8 cellular contexts compared by ENCODE assay signal in genomic region chr14:49896272-49896671, GRCh38. TPM values are rescaled to one million over a fixed set of nuclear protein-coding genes. Genes with fewer than 3 reads are reported as not detected.
A peak's percentile ranks its signal among the peaks of the same experiment; 100 is the strongest.
DNase-seq lines count a peak whose midpoint lies in the region; ATAC-seq and TF ChIP-seq lines count a peak whose summit lies in the region.
"Not testable (repeated sequence)": the region's sequence is repeated elsewhere in the genome, so short reads cannot be mapped to it uniquely, and the experiment has no call there.

No MANE protein-coding gene starts in this region.

- H3K4me2 ChIP-seq in H9 (ENCODE audit: insufficient read depth, insufficient read length, low read length) = not testable (repeated sequence)

- H3K27ac Mint-ChIP-seq in H9 = peak overlapping the region in 1 of 3 experiments; percentile 17; a peak in 1 of 7 replicates
- H3K27ac Mint-ChIP-seq in activated T-helper 2 cell treated with anti-CD3 and anti-CD28 coated beads, Interferon-gamma antibody, Interleukin-2, Interleukin-4, amounts not matched to agents 10 μg/mL and 5 μg/mL and 100 μg/mL, durations not matched to agents 14 hours and 24 hours and 36 hours = peak overlapping the region; percentile 99
- not testable (repeated sequence) for H3K27ac Mint-ChIP-seq in nephron progenitor cell
- H3K27ac Mint-ChIP-seq in stimulated activated naive CD8-positive, alpha-beta T cell treated with anti-CD3 and anti-CD28 coated beads, Interleukin-15, Interleukin-2, amounts not matched to agents 100 ng/mL and 50 ng/mL, for 24 hours = peak overlapping the region; percentile 99

- H3K9ac ChIP-seq in H9 (ENCODE audit: extremely low read depth, insufficient read length, low read length); iPS-15b (ENCODE audit: low read depth, low read length): not testable (repeated sequence)

- not testable (repeated sequence) for H3K9me3 ChIP-seq in H9 (ENCODE audit: control insufficient read depth, low read depth, low read length); Panc1 (ENCODE audit: control insufficient read depth, insufficient read depth, low read depth, low read length); iPS-15b (ENCODE audit: control insufficient read depth, insufficient read depth, low read length)

- H4K8ac ChIP-seq in H9 (replicated peaks; ENCODE audit: insufficient read length, low read depth, low read length) = not testable (repeated sequence)

- H3K79me2 ChIP-seq in H9 (ENCODE audit: insufficient read depth, low read length) = peaks cover 20% of the 10 kb centered on the region; the same call in 1 of the 2 replicates

- H3K23me2 ChIP-seq in H9 (ENCODE audit: insufficient read length, low read depth, low read length, poor library complexity, severe bottlenecking) = not testable (repeated sequence)

- H3K27me3 Mint-ChIP-seq in H9 (ENCODE audit: low read depth); activated T-helper 2 cell treated with anti-CD3 and anti-CD28 coated beads, Interferon-gamma antibody, Interleukin-2, Interleukin-4, amounts not matched to agents 10 μg/mL and 5 μg/mL and 100 μg/mL, durations not matched to agents 14 hours and 24 hours and 36 hours (ENCODE audit: low read depth); nephron progenitor cell (ENCODE audit: low read depth, poor library complexity); stimulated activated naive CD8-positive, alpha-beta T cell treated with anti-CD3 and anti-CD28 coated beads, Interleukin-15, Interleukin-2, amounts not matched to agents 100 ng/mL and 50 ng/mL, for 24 hours: not testable (repeated sequence)

- CTCF ChIA-PET in Panc1 (lab: Charles Lee) = not testable (repeated sequence)

- not testable (repeated sequence) for H2BK15ac ChIP-seq in H9 (ENCODE audit: low read depth, low read length)

- not testable (repeated sequence) for H3K14ac ChIP-seq in H9 (ENCODE audit: insufficient read depth, low read length)

- not testable (repeated sequence) for H2BK12ac ChIP-seq in H9 (ENCODE audit: insufficient read length, low read depth, low read length)

- not testable (repeated sequence) for H3K27me3 ChIP-seq in H9 (ENCODE audit: insufficient read depth, low read length); Panc1 (ENCODE audit: control insufficient read depth, insufficient read depth, low read length); dorsolateral prefrontal cortex; iPS-15b (ENCODE audit: control insufficient read depth, insufficient read depth, low read length)

- H4K5ac ChIP-seq in H9 (ENCODE audit: insufficient read length, low read depth, low read length) = not testable (repeated sequence)

- H2BK20ac ChIP-seq in H9 (ENCODE audit: low read depth, low read length, poor library complexity, severe bottlenecking) = not testable (repeated sequence)

- not testable (repeated sequence) for H2AK5ac ChIP-seq in H9 (ENCODE audit: insufficient read length, low read length)

- H3K56ac ChIP-seq in H9 (ENCODE audit: insufficient read length, low read depth, low read length) = not testable (repeated sequence)

- in situ Hi-C loops in Panc1 (cut with HindIII; ENCODE audit: low pct_unique_long_range_greater_than_20kb, low sequenced_read_pairs) = not testable (repeated sequence)

- not testable (repeated sequence) for DNase-seq in AG09309 (ENCODE audit: low read depth); H9; Panc1 (ENCODE audit: low read depth, low spot score); activated T-helper 2 cell treated with anti-CD3 and anti-CD28 coated beads, Interferon-gamma antibody, Interleukin-2, Interleukin-4, amounts not matched to agents 10 μg/mL and 5 μg/mL and 100 μg/mL, durations not matched to agents 14 hours and 24 hours and 36 hours (ENCODE audit: low spot score); dorsolateral prefrontal cortex; nephron progenitor cell

- H2BK120ac ChIP-seq in H9 (ENCODE audit: low read depth, low read length, poor library complexity, severe bottlenecking) = not testable (repeated sequence)

- not testable (repeated sequence) for TF ChIP-seq CTCF in AG09309 (IDR thresholded peaks at IDR 0.05; ENCODE audit: control insufficient read depth, insufficient read depth, low read depth, low read length, missing control alignments); H9 (conservative IDR thresholded peaks at IDR 0.05); Panc1 (IDR thresholded peaks at IDR 0.05); dorsolateral prefrontal cortex (IDR thresholded peaks at IDR 0.05 in 54 of 56, conservative IDR thresholded peaks at IDR 0.05 in 2 of 56; ENCODE audit: low read depth in 1 of 56, partially characterized antibody in 56 of 56); nephron progenitor cell (IDR thresholded peaks at IDR 0.05)

- not testable (repeated sequence) for H3K4ac ChIP-seq in H9 (ENCODE audit: low read depth, low read length)

- H3K4me3 Mint-ChIP-seq in H9 (peak overlapping the region; percentile 92 to 94; a peak in 3 of 5 replicates), nephron progenitor cell (peak overlapping the region; percentile 98)
- H3K4me3 Mint-ChIP-seq in activated T-helper 2 cell treated with anti-CD3 and anti-CD28 coated beads, Interferon-gamma antibody, Interleukin-2, Interleukin-4, amounts not matched to agents 10 μg/mL and 5 μg/mL and 100 μg/mL, durations not matched to agents 14 hours and 24 hours and 36 hours (ENCODE audit: low read depth) = peak overlapping the region; percentile 99
- H3K4me3 Mint-ChIP-seq in stimulated activated naive CD8-positive, alpha-beta T cell treated with anti-CD3 and anti-CD28 coated beads, Interleukin-15, Interleukin-2, amounts not matched to agents 100 ng/mL and 50 ng/mL, for 24 hours = peak overlapping the region; percentile 93

- H3K23ac ChIP-seq in H9 (ENCODE audit: insufficient read length, low read depth, low read length) = not testable (repeated sequence)

- H3K79me1 ChIP-seq in H9 (ENCODE audit: insufficient read depth, low read depth, low read length, poor library complexity, severe bottlenecking) = not testable (repeated sequence)

- peaks cover 34 to 35% of the 10 kb centered on the region in 2 experiments for H3K4me1 Mint-ChIP-seq in H9
- peaks cover 41% of the 10 kb centered on the region for H3K4me1 Mint-ChIP-seq in activated T-helper 2 cell treated with anti-CD3 and anti-CD28 coated beads, Interferon-gamma antibody, Interleukin-2, Interleukin-4, amounts not matched to agents 10 μg/mL and 5 μg/mL and 100 μg/mL, durations not matched to agents 14 hours and 24 hours and 36 hours (ENCODE audit: low read depth)
- H3K4me1 Mint-ChIP-seq in nephron progenitor cell = peaks cover 47% of the 10 kb centered on the region
- peaks cover 65% of the 10 kb centered on the region for H3K4me1 Mint-ChIP-seq in stimulated activated naive CD8-positive, alpha-beta T cell treated with anti-CD3 and anti-CD28 coated beads, Interleukin-15, Interleukin-2, amounts not matched to agents 100 ng/mL and 50 ng/mL, for 24 hours (ENCODE audit: low read depth)

- H2BK5ac ChIP-seq in H9 (ENCODE audit: insufficient read length, low read length) = not testable (repeated sequence)

- not testable (repeated sequence) for H3K36me3 ChIP-seq in Panc1 (ENCODE audit: control insufficient read depth, insufficient read depth, low read length); iPS-15b (ENCODE audit: control insufficient read depth, insufficient read depth, low read length)

- not testable (repeated sequence) for H4K91ac ChIP-seq in H9 (ENCODE audit: insufficient read length, low read depth, low read length)

- H2AFZ ChIP-seq in H9 (ENCODE audit: low read length) = not testable (repeated sequence)

- H3K36me3 Mint-ChIP-seq in H9 (ENCODE audit: insufficient read depth in 1 of 3, low read depth in 3 of 3) (peaks cover 18 to 27% (median 21%) of the 10 kb centered on the region in 3 experiments), nephron progenitor cell (ENCODE audit: low read depth) (peaks cover 39% of the 10 kb centered on the region)
- H3K36me3 Mint-ChIP-seq in activated T-helper 2 cell treated with anti-CD3 and anti-CD28 coated beads, Interferon-gamma antibody, Interleukin-2, Interleukin-4, amounts not matched to agents 10 μg/mL and 5 μg/mL and 100 μg/mL, durations not matched to agents 14 hours and 24 hours and 36 hours (ENCODE audit: low read depth) = peaks cover 70% of the 10 kb centered on the region
- peaks cover 66% of the 10 kb centered on the region for H3K36me3 Mint-ChIP-seq in stimulated activated naive CD8-positive, alpha-beta T cell treated with anti-CD3 and anti-CD28 coated beads, Interleukin-15, Interleukin-2, amounts not matched to agents 100 ng/mL and 50 ng/mL, for 24 hours (ENCODE audit: low read depth)

- not testable (repeated sequence) for H3K4me1 ChIP-seq in H9 (ENCODE audit: insufficient read depth, low read length); Panc1 (ENCODE audit: control insufficient read depth, insufficient read depth, low read length); iPS-15b (ENCODE audit: control insufficient read depth, insufficient read depth, low read length)

- not testable (repeated sequence) for H3K18ac ChIP-seq in H9 (ENCODE audit: insufficient read length, low read depth, low read length)

- H3K9me3 Mint-ChIP-seq in H9; activated T-helper 2 cell treated with anti-CD3 and anti-CD28 coated beads, Interferon-gamma antibody, Interleukin-2, Interleukin-4, amounts not matched to agents 10 μg/mL and 5 μg/mL and 100 μg/mL, durations not matched to agents 14 hours and 24 hours and 36 hours; nephron progenitor cell; stimulated activated naive CD8-positive, alpha-beta T cell treated with anti-CD3 and anti-CD28 coated beads, Interleukin-15, Interleukin-2, amounts not matched to agents 100 ng/mL and 50 ng/mL, for 24 hours: not testable (repeated sequence)

- H3K4me3 ChIP-seq in AG09309 (ENCODE audit: control insufficient read depth, low read depth, low read length) (peak overlapping the region; percentile 80), Panc1 (ENCODE audit: low read depth in 2 of 2, low read length in 2 of 2) (peak overlapping the region; percentile 75 to 80), dorsolateral prefrontal cortex (peak overlapping the region in 43 of 59 donors; percentile 0 to 100 (median 95)), iPS-15b (ENCODE audit: low read depth, low read length) (peak overlapping the region; percentile 47)

- not testable (repeated sequence) for H3T11ph ChIP-seq in H9 (ENCODE audit: low read length)

- not testable (repeated sequence) for H3K27ac ChIP-seq in H9 (ENCODE audit: insufficient read length, low read depth, low read length)
- peak overlapping the region; percentile 97 for H3K27ac ChIP-seq in Panc1 (ENCODE audit: low read length)
- peak overlapping the region in 2 of 59 donors; percentile 3 to 16 for H3K27ac ChIP-seq in dorsolateral prefrontal cortex

- intact Hi-C loops in Panc1 (cut with micrococcal nuclease; ENCODE audit: unreplicated experiment) = loop anchor here (5.0 to 10.0 kb wide), 3 partner anchors 49 to 211 kb away; no protein-coding TSS in a partner anchor
- intact Hi-C loops in activated T-helper 2 cell treated with anti-CD3 and anti-CD28 coated beads, Interferon-gamma antibody, Interleukin-2, Interleukin-4, amounts not matched to agents 10 μg/mL and 5 μg/mL and 100 μg/mL, durations not matched to agents 14 hours and 24 hours and 36 hours (cut with micrococcal nuclease) = loop anchor here (5.0 kb wide), 1 partner anchor 274 kb away; the partner anchor contains the start of genes MGAT2 and RPL36AL
- intact Hi-C loops in dorsolateral prefrontal cortex (cut with DNase I) = not testable (repeated sequence)

- not testable (repeated sequence) for ATAC-seq in Panc1

- not testable (repeated sequence) for H4K20me1 ChIP-seq in H9 (ENCODE audit: control insufficient read depth, insufficient read depth, insufficient read length)

- POLR2A ChIA-PET in Panc1 (lab: Charles Lee) = not testable (repeated sequence)

- not testable (repeated sequence) for BruUV-seq in Panc1 (replicated peaks; lab: Mats Ljungman, UMichigan)

RNA-seq across cellular contexts. Expression of gene ARF6, which starts 3.4 kb away (rescaled TPM):
- total RNA-seq in H9 (2021) (49.2 and 51.0 TPM in 2 replicates), Panc1 (2021; ENCODE audit: unreplicated experiment) (63.2 TPM), dorsolateral prefrontal cortex (10 to 100 TPM; 16.6 to 28.7 (median 22.5) TPM)
- polyA plus RNA-seq in Panc1 (2012; ENCODE audit: insufficient read length) = 51.1 TPM
- 162 and 165 TPM in 2 replicates for total RNA-seq in activated T-helper 2 cell treated with anti-CD3 and anti-CD28 coated beads, Interferon-gamma antibody, Interleukin-2, Interleukin-4, amounts not matched to agents 10 μg/mL and 5 μg/mL and 100 μg/mL, durations not matched to agents 14 hours and 24 hours and 36 hours

RNA-seq across cellular contexts. Expression of gene NEMF, which starts 43.7 kb away (rescaled TPM):
- total RNA-seq in H9 (2021) (54.3 and 57.4 TPM in 2 replicates), Panc1 (2021; ENCODE audit: unreplicated experiment) (38.3 TPM), dorsolateral prefrontal cortex (100 to 1,000 TPM in 116 of 120 experiments, 10 to 100 TPM in 4; 91.8 to 161 (median 124) TPM)
- 17.4 TPM for polyA plus RNA-seq in Panc1 (2012; ENCODE audit: insufficient read length)
- total RNA-seq in activated T-helper 2 cell treated with anti-CD3 and anti-CD28 coated beads, Interferon-gamma antibody, Interleukin-2, Interleukin-4, amounts not matched to agents 10 μg/mL and 5 μg/mL and 100 μg/mL, durations not matched to agents 14 hours and 24 hours and 36 hours = 75.0 and 81.0 TPM in 2 replicates
